Comparison of ENCODE assay signal across 31 cellular contexts in genomic region chr7:81859433-81859832, GRCh38.
"Had no signal": no experiment of that assay in that cellular context is flagged by ENCODE, and none has a peak within 500 bp of the region (broad histone marks: within the 10 kb centered on the region; RNA-seq: fewer than 3 reads in every experiment).

No MANE protein-coding gene starts in this region.

- H3K4me3 Mint-ChIP-seq: activated CD4-positive, alpha-beta memory T cell treated with anti-CD3 and anti-CD28 coated beads, Interleukin-2, amount 10 ng/mL, durations not matched to agents 7 days and 5 days; activated CD4-positive, alpha-beta T cell treated with anti-CD3 and anti-CD28 coated beads for 36 hours; activated CD4-positive, alpha-beta T cell treated with anti-CD3 and anti-CD28 coated beads, Interleukin-2, amount 10 ng/mL, durations not matched to agents 7 days and 5 days; activated naive CD4-positive, alpha-beta T cell treated with anti-CD3 and anti-CD28 coated beads, Interleukin-2, amount 10 ng/mL, durations not matched to agents 7 days and 5 days; activated naive CD8-positive, alpha-beta T cell treated with anti-CD3 and anti-CD28 coated beads, Interleukin-2, amount 10 ng/mL, durations not matched to agents 7 days and 5 days; activated T-cell treated with anti-CD3 and anti-CD28 coated beads, Interleukin-2, amount 50 U/mL, for 24 hours; activated T-cell treated with anti-CD3 and anti-CD28 coated beads, Interleukin-2, amount 50 U/mL, for 72 hours; brain; dendritic cell treated with granulocyte-macrophage colony-stimulating factor and Interleukin-4, amounts not matched to agents 40 ng/mL and 50 ng/mL, for 4 days; endodermal cell; T-helper 2 cell treated with Interferon-gamma antibody and Interleukin-4, amounts not matched to agents 5 μg/mL and 100 μg/mL, for 36 hours had no signal

- H3K27ac ChIP-seq: ascending aorta, breast epithelium, cardiac muscle cell, coronary artery, dorsolateral prefrontal cortex, esophagus muscularis mucosa, foreskin keratinocyte, gastrocnemius medialis, heart left ventricle had no signal

- H3K36me3 ChIP-seq: ascending aorta, breast epithelium, cardiac muscle cell, esophagus muscularis mucosa, gastrocnemius medialis, heart left ventricle had no signal

- H3K27me3 Mint-ChIP-seq: activated CD4-positive, alpha-beta memory T cell treated with anti-CD3 and anti-CD28 coated beads, Interleukin-2, amount 10 ng/mL, durations not matched to agents 7 days and 5 days; activated CD4-positive, alpha-beta T cell treated with anti-CD3 and anti-CD28 coated beads for 36 hours; activated CD4-positive, alpha-beta T cell treated with anti-CD3 and anti-CD28 coated beads, Interleukin-2, amount 10 ng/mL, durations not matched to agents 7 days and 5 days; activated naive CD4-positive, alpha-beta T cell treated with anti-CD3 and anti-CD28 coated beads, Interleukin-2, amount 10 ng/mL, durations not matched to agents 7 days and 5 days; activated naive CD8-positive, alpha-beta T cell treated with anti-CD3 and anti-CD28 coated beads, Interleukin-2, amount 10 ng/mL, durations not matched to agents 7 days and 5 days; activated T-cell treated with anti-CD3 and anti-CD28 coated beads, Interleukin-2, amount 50 U/mL, for 24 hours; dendritic cell treated with granulocyte-macrophage colony-stimulating factor and Interleukin-4, amounts not matched to agents 40 ng/mL and 50 ng/mL, for 4 days had no signal

- ATAC-seq: activated CD4-positive, alpha-beta T cell treated with anti-CD3 and anti-CD28 coated beads for 36 hours; activated naive CD4-positive, alpha-beta T cell treated with anti-CD3 and anti-CD28 coated beads, Interleukin-2, amount 50 U/mL, for 72 hours; activated T-cell treated with anti-CD3 and anti-CD28 coated beads, Interleukin-2, amount 50 U/mL, for 72 hours; gastrocnemius medialis; heart left ventricle had no signal

- H3K4me3 ChIP-seq: ascending aorta, breast epithelium, cardiac muscle cell, coronary artery, dorsolateral prefrontal cortex, esophagus muscularis mucosa, gastrocnemius medialis, heart left ventricle had no signal

- H3K9me3 ChIP-seq: ascending aorta, breast epithelium, gastrocnemius medialis, heart left ventricle had no signal

- H3K4me1 ChIP-seq: ascending aorta, breast epithelium, esophagus muscularis mucosa, foreskin keratinocyte, gastrocnemius medialis, heart left ventricle had no signal

- H3K36me3 Mint-ChIP-seq: activated naive CD4-positive, alpha-beta T cell treated with anti-CD3 and anti-CD28 coated beads, Interleukin-2, amount 10 ng/mL, durations not matched to agents 7 days and 5 days; activated naive CD4-positive, alpha-beta T cell treated with anti-CD3 and anti-CD28 coated beads, Interleukin-2, amount 50 U/mL, for 72 hours; activated naive CD8-positive, alpha-beta T cell treated with anti-CD3 and anti-CD28 coated beads, Interleukin-2, amount 10 ng/mL, durations not matched to agents 7 days and 5 days; brain had no signal

- H3K27ac Mint-ChIP-seq: activated CD4-positive, alpha-beta memory T cell treated with anti-CD3 and anti-CD28 coated beads, Interleukin-2, amount 10 ng/mL, durations not matched to agents 7 days and 5 days; activated CD4-positive, alpha-beta T cell treated with anti-CD3 and anti-CD28 coated beads for 36 hours; activated CD4-positive, alpha-beta T cell treated with anti-CD3 and anti-CD28 coated beads, Interleukin-2, amount 10 ng/mL, durations not matched to agents 7 days and 5 days; activated naive CD4-positive, alpha-beta T cell treated with anti-CD3 and anti-CD28 coated beads, Interleukin-2, amount 50 U/mL, for 72 hours; activated naive CD8-positive, alpha-beta T cell treated with anti-CD3 and anti-CD28 coated beads, Interleukin-2, amount 10 ng/mL, durations not matched to agents 7 days and 5 days; activated T-cell treated with anti-CD3 and anti-CD28 coated beads, Interleukin-2, amount 50 U/mL, for 24 hours; activated T-cell treated with anti-CD3 and anti-CD28 coated beads, Interleukin-2, amount 50 U/mL, for 72 hours; brain; dendritic cell treated with granulocyte-macrophage colony-stimulating factor and Interleukin-4, amounts not matched to agents 40 ng/mL and 50 ng/mL, for 4 days; endodermal cell; T-helper 2 cell treated with Interferon-gamma antibody and Interleukin-4, amounts not matched to agents 5 μg/mL and 100 μg/mL, for 36 hours had no signal

- H3K27me3 ChIP-seq: ascending aorta, breast epithelium, cardiac muscle cell, esophagus muscularis mucosa, foreskin keratinocyte, gastrocnemius medialis, heart left ventricle had no signal

- DNase-seq: activated CD4-positive, alpha-beta memory T cell treated with anti-CD3 and anti-CD28 coated beads, Interleukin-2, amount 10 ng/mL, durations not matched to agents 7 days and 5 days; activated CD4-positive, alpha-beta T cell treated with anti-CD3 and anti-CD28 coated beads for 36 hours; activated CD4-positive, alpha-beta T cell treated with anti-CD3 and anti-CD28 coated beads, Interleukin-2, amount 10 ng/mL, durations not matched to agents 7 days and 5 days; activated CD4-positive, alpha-beta T cell treated with anti-CD3 and anti-CD28 coated beads, Interleukin-2, amount 50 U/mL, for 4 hours; activated CD4-positive, CD25-positive, alpha-beta regulatory T cell; activated CD4-positive, CD25-positive, alpha-beta regulatory T cell treated with anti-CD3 and anti-CD28 coated beads, Interleukin-2, amount 50 U/mL, for 72 hours; activated CD8-positive, alpha-beta memory T cell treated with anti-CD3 and anti-CD28 coated beads, Interleukin-2, amount 50 U/mL, for 48 hours; activated gamma-delta T cell; activated naive CD4-positive, alpha-beta T cell; activated naive CD4-positive, alpha-beta T cell treated with anti-CD3 and anti-CD28 coated beads, Interleukin-2, amount 10 ng/mL, durations not matched to agents 7 days and 5 days; activated naive CD8-positive, alpha-beta T cell treated with anti-CD3 and anti-CD28 coated beads, Interleukin-2, amount 10 ng/mL, durations not matched to agents 7 days and 5 days; activated T-cell treated with anti-CD3 and anti-CD28 coated beads for 4 hours; activated T-cell treated with anti-CD3 and anti-CD28 coated beads, Interleukin-2, amount 50 U/mL, for 24 hours; activated T-cell treated with anti-CD3 and anti-CD28 coated beads, Interleukin-2, amount 50 U/mL, for 72 hours; central memory CD4-positive, alpha-beta T cell; dorsolateral prefrontal cortex; effector memory CD4-positive, alpha-beta T cell; endodermal cell; gastrocnemius medialis; glutamatergic neuron; heart left ventricle had no signal

- H3K9me3 Mint-ChIP-seq: activated CD4-positive, alpha-beta T cell treated with anti-CD3 and anti-CD28 coated beads, Interleukin-2, amount 10 ng/mL, durations not matched to agents 7 days and 5 days; activated naive CD8-positive, alpha-beta T cell treated with anti-CD3 and anti-CD28 coated beads, Interleukin-2, amount 10 ng/mL, durations not matched to agents 7 days and 5 days; brain; endodermal cell had no signal

- H3K4me1 Mint-ChIP-seq: activated CD4-positive, alpha-beta memory T cell treated with anti-CD3 and anti-CD28 coated beads, Interleukin-2, amount 10 ng/mL, durations not matched to agents 7 days and 5 days; activated CD4-positive, alpha-beta T cell treated with anti-CD3 and anti-CD28 coated beads for 36 hours; activated CD4-positive, alpha-beta T cell treated with anti-CD3 and anti-CD28 coated beads, Interleukin-2, amount 10 ng/mL, durations not matched to agents 7 days and 5 days; activated naive CD4-positive, alpha-beta T cell treated with anti-CD3 and anti-CD28 coated beads, Interleukin-2, amount 10 ng/mL, durations not matched to agents 7 days and 5 days; activated naive CD8-positive, alpha-beta T cell treated with anti-CD3 and anti-CD28 coated beads, Interleukin-2, amount 10 ng/mL, durations not matched to agents 7 days and 5 days; brain; endodermal cell had no signal
